ENCODE assay signal across 1 cellular context in the genomic region with DNA sequence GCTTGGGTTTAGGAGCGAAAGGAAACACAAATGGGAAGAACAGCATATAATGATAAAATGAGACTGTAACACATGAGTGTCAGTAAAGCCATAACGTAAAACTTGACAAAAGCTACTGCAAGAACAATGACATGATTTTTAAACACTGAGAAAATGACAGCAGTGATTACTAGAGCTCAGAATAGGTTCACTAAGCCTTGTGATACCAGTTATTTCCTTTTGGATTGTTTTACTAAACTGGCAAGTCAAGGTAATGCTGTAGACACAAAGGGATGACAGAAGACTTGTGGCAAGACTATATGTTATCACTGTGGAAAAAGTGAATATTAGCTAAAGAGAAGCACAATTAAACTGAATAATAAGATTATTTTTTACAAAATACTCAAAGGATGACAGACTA.
TF ChIP-seq lines count a peak whose summit lies in the region.

No MANE protein-coding gene starts in this region.

TF ChIP-seq in K562, 482 proteins besides CTCF, POLR2A, EP300 and RAD21:
- TF ChIP-seq MAFF (IDR thresholded peaks at IDR 0.05; ENCODE audit: low read length) (no peak), ELF2 (CRISPR knock-in tag; IDR thresholded peaks at IDR 0.05) (0 out of 2 replicates have a peak, but pooled peaks have one; percentile 16), NCOA6 (IDR thresholded peaks at IDR 0.05) (no peak), ZBTB1 (CRISPR knock-in tag; IDR thresholded peaks at IDR 0.05; ENCODE audit: borderline replicate concordance, low read depth) (no peak), CBX2 (IDR thresholded peaks at IDR 0.05; ENCODE audit: insufficient read depth, low read length, poor library complexity, severe bottlenecking) (no peak), ZNF668 (CRISPR knock-in tag; IDR thresholded peaks at IDR 0.05) (0 out of 2 replicates have a peak, but pooled peaks have one; percentile 25), LARP7 (IDR thresholded peaks at IDR 0.05) (no peak), BACH1 (tag; IDR thresholded peaks at IDR 0.05) (0 out of 2 replicates have a peak, but pooled peaks have one; percentile 5), KDM5B (IDR thresholded peaks at IDR 0.05; ENCODE audit: insufficient replicate concordance, low read depth, low read length) (no peak)
- TF ChIP-seq, protein P1, sequence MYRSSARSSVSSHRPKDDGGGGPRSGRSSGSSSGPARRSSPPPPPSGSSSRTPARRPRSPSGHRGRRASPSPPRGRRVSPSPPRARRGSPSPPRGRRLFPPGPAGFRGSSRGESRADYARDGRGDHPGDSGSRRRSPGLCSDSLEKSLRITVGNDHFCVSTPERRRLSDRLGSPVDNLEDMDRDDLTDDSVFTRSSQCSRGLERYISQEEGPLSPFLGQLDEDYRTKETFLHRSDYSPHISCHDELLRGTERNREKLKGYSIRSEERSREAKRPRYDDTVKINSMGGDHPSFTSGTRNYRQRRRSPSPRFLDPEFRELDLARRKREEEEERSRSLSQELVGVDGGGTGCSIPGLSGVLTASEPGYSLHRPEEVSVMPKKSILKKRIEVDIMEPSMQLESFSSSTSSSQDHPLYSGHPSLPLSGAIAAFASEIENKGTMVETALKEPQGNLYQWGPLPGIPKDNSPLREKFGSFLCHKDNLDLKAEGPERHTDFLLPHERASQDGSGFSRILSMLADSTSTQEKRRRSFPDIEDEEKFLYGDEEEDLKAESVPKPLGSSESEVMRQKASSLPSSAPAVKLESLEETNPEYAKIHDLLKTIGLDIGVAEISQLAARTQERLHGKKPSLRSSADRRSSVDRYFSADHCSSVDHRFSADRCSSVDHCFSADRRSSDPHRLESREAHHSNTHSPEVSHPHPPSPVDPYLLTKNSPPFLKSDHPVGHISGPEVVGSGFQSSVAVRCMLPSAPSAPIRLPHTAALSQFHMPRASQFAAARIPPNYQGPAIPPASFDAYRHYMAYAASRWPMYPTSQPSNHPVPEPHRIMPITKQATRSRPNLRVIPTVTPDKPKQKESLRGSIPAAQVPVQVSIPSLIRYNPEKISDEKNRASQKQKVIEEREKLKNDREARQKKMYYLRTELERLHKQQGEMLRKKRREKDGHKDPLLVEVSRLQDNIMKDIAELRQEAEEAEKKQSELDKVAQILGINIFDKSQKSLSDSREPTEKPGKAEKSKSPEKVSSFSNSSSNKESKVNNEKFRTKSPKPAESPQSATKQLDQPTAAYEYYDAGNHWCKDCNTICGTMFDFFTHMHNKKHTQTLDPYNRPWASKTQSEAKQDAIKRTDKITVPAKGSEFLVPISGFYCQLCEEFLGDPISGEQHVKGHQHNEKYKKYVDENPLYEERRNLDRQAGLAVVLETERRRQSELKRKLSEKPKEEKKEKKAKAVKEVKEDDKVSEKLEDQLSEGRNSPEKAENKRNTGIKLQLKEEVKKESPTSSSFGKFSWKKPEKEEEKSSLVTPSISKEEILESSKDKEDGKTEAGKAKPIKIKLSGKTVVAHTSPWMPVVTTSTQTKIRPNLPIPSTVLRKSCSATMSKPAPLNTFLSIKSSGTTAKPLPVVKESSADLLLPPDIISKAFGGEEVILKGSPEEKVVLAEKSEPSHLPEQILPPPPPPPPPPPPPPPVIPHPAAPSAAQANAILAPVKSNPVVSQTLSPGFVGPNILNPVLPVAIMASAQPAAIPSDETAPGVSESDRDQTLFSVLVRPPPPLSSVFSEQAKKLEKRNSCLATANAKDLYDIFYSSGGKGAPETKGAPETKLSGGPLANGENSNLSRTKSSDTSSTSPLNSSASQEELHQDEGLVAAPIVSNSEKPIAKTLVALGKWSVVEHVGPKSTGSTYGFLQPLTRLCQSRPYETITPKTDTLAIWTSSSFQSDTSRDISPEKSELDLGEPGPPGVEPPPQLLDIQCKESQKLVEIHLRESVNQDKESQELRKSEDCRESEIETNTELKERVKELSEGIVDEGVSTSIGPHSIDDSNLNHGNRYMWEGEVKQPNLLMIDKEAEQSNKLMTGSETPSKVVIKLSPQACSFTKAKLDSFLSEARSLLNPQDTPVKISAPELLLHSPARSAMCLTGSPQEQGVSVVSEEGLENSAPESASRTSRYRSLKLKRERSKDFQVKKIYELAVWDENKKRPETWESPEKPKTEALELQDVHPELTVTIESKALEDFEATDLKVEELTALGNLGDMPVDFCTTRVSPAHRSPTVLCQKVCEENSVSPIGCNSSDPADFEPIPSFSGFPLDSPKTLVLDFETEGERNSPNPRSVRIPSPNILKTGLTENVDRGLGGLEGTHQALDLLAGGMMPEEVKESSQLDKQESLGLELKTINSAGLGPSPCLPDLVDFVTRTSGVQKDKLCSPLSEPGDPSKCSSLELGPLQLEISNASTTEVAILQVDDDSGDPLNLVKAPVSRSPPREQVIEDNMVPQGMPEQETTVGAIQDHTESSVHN (IDR thresholded peaks at IDR 0.05; ENCODE audit: borderline replicate concordance in 1 of 2, low read depth in 1 of 2), result 0 out of 4 replicates have a peak, but pooled peaks of 1 of the 2 experiments have one; percentile 15
- TF ChIP-seq, protein P2, sequence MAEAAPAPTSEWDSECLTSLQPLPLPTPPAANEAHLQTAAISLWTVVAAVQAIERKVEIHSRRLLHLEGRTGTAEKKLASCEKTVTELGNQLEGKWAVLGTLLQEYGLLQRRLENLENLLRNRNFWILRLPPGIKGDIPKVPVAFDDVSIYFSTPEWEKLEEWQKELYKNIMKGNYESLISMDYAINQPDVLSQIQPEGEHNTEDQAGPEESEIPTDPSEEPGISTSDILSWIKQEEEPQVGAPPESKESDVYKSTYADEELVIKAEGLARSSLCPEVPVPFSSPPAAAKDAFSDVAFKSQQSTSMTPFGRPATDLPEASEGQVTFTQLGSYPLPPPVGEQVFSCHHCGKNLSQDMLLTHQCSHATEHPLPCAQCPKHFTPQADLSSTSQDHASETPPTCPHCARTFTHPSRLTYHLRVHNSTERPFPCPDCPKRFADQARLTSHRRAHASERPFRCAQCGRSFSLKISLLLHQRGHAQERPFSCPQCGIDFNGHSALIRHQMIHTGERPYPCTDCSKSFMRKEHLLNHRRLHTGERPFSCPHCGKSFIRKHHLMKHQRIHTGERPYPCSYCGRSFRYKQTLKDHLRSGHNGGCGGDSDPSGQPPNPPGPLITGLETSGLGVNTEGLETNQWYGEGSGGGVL (CRISPR knock-in tag; IDR thresholded peaks at IDR 0.05), result no peak
TF ChIP-seq in K562: peak in this region for 4.
